ENCODE assay signal across 9 cellular contexts in genomic region chr18:48300463-48300961, GRCh38.
DNase-seq lines count a peak whose midpoint lies in the region; ATAC-seq, FAIRE-seq and TF ChIP-seq lines count a peak whose summit lies in the region.
"Had no signal": no experiment of that assay in that cellular context is flagged by ENCODE, and none has a peak within 500 bp of the region (broad histone marks: within the 10 kb centered on the region; RNA-seq: fewer than 3 reads in every experiment).

No MANE protein-coding gene starts in this region.

- no peak for TF ChIP-seq CTCF in bronchial epithelial cell (IDR thresholded peaks at IDR 0.05; ENCODE audit: insufficient read depth, low read length, severe bottlenecking)

- no peaks in the 10 kb centered on the region for H3K27me3 ChIP-seq in bronchial epithelial cell (ENCODE audit: control insufficient read depth, insufficient read depth, low read length)

- DNase-seq in SIG-M5 treated with dmso at 0.1 percent for 504 hours (lab: John Stamatoyannopoulos, UW; ENCODE audit: unreplicated experiment) (peak; percentile 87), SIG-M5 (lab: John Stamatoyannopoulos, UW) (no peak), NCI-H510A treated with DMSO at 0.1 percent for 48 hours (lab: John Stamatoyannopoulos, UW) (peak; percentile 68), bronchial epithelial cell (ENCODE audit: low read depth) (peak; percentile 28), renal cortical epithelial cell (ENCODE audit: low read depth) (peak; percentile 2), substantia nigra (lab: John Stamatoyannopoulos, UW) (no peak)
- DNase-seq: effector memory CD4-positive, alpha-beta T cell had no signal

- no peak overlapping the region for H3K4me3 ChIP-seq in bronchial epithelial cell (ENCODE audit: low read depth, low read length)

- H3K27ac ChIP-seq in substantia nigra (ENCODE audit: low read depth, low read length, poor library complexity, severe bottlenecking): no peak overlapping the region

- FAIRE-seq in bronchial epithelial cell (lab: Jason Lieb, UNC): no peak

- no peaks in the 10 kb centered on the region for H3K36me3 ChIP-seq in bronchial epithelial cell (ENCODE audit: control insufficient read depth, insufficient read depth, low read length)

- ATAC-seq in HG03196 (IDR thresholded peaks at IDR 0.05; ENCODE audit: unreplicated experiment) (no peak), HG02884 (IDR thresholded peaks at IDR 0.05; ENCODE audit: unreplicated experiment) (no peak)

Comparison
In these comparisons a context has a peak if more than half of its experiments do, and no peak if none do; other contexts are left out.
1. DNase-seq: peak in SIG-M5 treated with dmso at 0.1 percent for 504 hours (single experiment), NCI-H510A treated with DMSO at 0.1 percent for 48 hours (single experiment), bronchial epithelial cell (single experiment) and renal cortical epithelial cell (single experiment); none in SIG-M5 (single experiment) and substantia nigra (0 of 49).